ENCODE assay signal across 29 cellular contexts in genomic region chr10:21183025-21183424, GRCh38.
"Had no signal": no experiment of that assay in that cellular context is flagged by ENCODE, and none has a peak within 500 bp of the region (broad histone marks: within the 10 kb centered on the region; RNA-seq: fewer than 3 reads in every experiment).

No MANE protein-coding gene starts in this region.

- H3K36me3 ChIP-seq: colonic mucosa, esophagus squamous epithelium, gastrocnemius medialis, lower lobe of right lung, neutrophil, right lobe of liver, upper lobe of left lung had no signal

- H3K27me3 Mint-ChIP-seq: activated CD4-positive, alpha-beta memory T cell treated with anti-CD3 and anti-CD28 coated beads, Interleukin-2, amount 10 ng/mL, durations not matched to agents 7 days and 5 days; activated CD4-positive, alpha-beta T cell treated with anti-CD3 and anti-CD28 coated beads, Interleukin-2, amount 10 ng/mL, durations not matched to agents 7 days and 5 days; activated T-cell treated with anti-CD3 and anti-CD28 coated beads, Interleukin-2, amount 50 U/mL, for 24 hours had no signal

- H3K4me3 ChIP-seq: colonic mucosa, esophagus squamous epithelium, gastrocnemius medialis, lower lobe of right lung, mucosa of descending colon, right lobe of liver, skin epidermis, upper lobe of left lung had no signal

- H3K27ac Mint-ChIP-seq: activated CD4-positive, alpha-beta memory T cell treated with anti-CD3 and anti-CD28 coated beads, Interleukin-2, amount 10 ng/mL, durations not matched to agents 7 days and 5 days; activated CD4-positive, alpha-beta T cell treated with anti-CD3 and anti-CD28 coated beads, Interleukin-2, amount 10 ng/mL, durations not matched to agents 7 days and 5 days; activated naive CD4-positive, alpha-beta T cell treated with anti-CD3 and anti-CD28 coated beads, Interleukin-2, amount 10 ng/mL, durations not matched to agents 7 days and 5 days; activated naive CD8-positive, alpha-beta T cell treated with anti-CD3 and anti-CD28 coated beads, Interleukin-2, amount 10 ng/mL, durations not matched to agents 7 days and 5 days; activated T-cell treated with anti-CD3 and anti-CD28 coated beads, Interleukin-2, amount 50 U/mL, for 24 hours; nephron; stimulated activated memory B cell treated with anti-CD40 and anti-IgM and Interleukin-4, amounts not matched to agents 10 μg/mL and 1 μg/mL and 100 μg/mL, for 72 hours; stimulated activated naive CD8-positive, alpha-beta T cell treated with anti-CD3 and anti-CD28 coated beads, Interleukin-15, amount 100 ng/mL, for 72 hours; WTC11 had no signal

- H3K4me1 ChIP-seq: colonic mucosa, gastrocnemius medialis, lower lobe of right lung, right lobe of liver, upper lobe of left lung had no signal

- H3K36me3 Mint-ChIP-seq: activated naive CD4-positive, alpha-beta T cell treated with anti-CD3 and anti-CD28 coated beads, Interleukin-2, amount 10 ng/mL, durations not matched to agents 7 days and 5 days; activated naive CD8-positive, alpha-beta T cell treated with anti-CD3 and anti-CD28 coated beads, Interleukin-2, amount 10 ng/mL, durations not matched to agents 7 days and 5 days; stimulated activated memory B cell treated with anti-CD40 and anti-IgM and Interleukin-4, amounts not matched to agents 10 μg/mL and 1 μg/mL and 100 μg/mL, for 72 hours had no signal

- H3K27ac ChIP-seq: colonic mucosa, esophagus squamous epithelium, gastrocnemius medialis, lower lobe of right lung, neutrophil, right lobe of liver, upper lobe of left lung had no signal

- ATAC-seq: gastrocnemius medialis; left lobe of liver; lower lobe of right lung; mucosa of descending colon; right lobe of liver; stimulated activated memory B cell treated with anti-CD40 and anti-IgM and Interleukin-4, amounts not matched to agents 10 μg/mL and 1 μg/mL and 100 μg/mL, for 72 hours; stimulated activated naive CD8-positive, alpha-beta T cell treated with anti-CD3 and anti-CD28 coated beads, Interleukin-15, amount 100 ng/mL, for 72 hours; WTC11 had no signal

- H3K9me3 ChIP-seq: colonic mucosa, gastrocnemius medialis, lower lobe of right lung, mucosa of descending colon, neutrophil, right lobe of liver, upper lobe of left lung had no signal

- H3K9me3 Mint-ChIP-seq: activated CD4-positive, alpha-beta T cell treated with anti-CD3 and anti-CD28 coated beads, Interleukin-2, amount 10 ng/mL, durations not matched to agents 7 days and 5 days; activated naive CD4-positive, alpha-beta T cell treated with anti-CD3 and anti-CD28 coated beads, Interleukin-2, amount 10 ng/mL, durations not matched to agents 7 days and 5 days; activated T-cell treated with anti-CD3 and anti-CD28 coated beads, Interleukin-2, amount 50 U/mL, for 24 hours had no signal

- DNase-seq: activated CD4-positive, alpha-beta memory T cell treated with anti-CD3 and anti-CD28 coated beads, Interleukin-2, amount 10 ng/mL, durations not matched to agents 7 days and 5 days; activated CD4-positive, alpha-beta T cell treated with anti-CD3 and anti-CD28 coated beads for 1 hour; activated CD4-positive, alpha-beta T cell treated with anti-CD3 and anti-CD28 coated beads, Interleukin-2, amount 10 ng/mL, durations not matched to agents 7 days and 5 days; activated CD8-positive, alpha-beta memory T cell treated with anti-CD3 and anti-CD28 coated beads, Interleukin-2, amount 50 U/mL, for 48 hours; activated gamma-delta T cell; activated naive CD4-positive, alpha-beta T cell treated with anti-CD3 and anti-CD28 coated beads, Interleukin-2, amount 10 ng/mL, durations not matched to agents 7 days and 5 days; activated naive CD8-positive, alpha-beta T cell treated with anti-CD3 and anti-CD28 coated beads, Interleukin-2, amount 10 ng/mL, durations not matched to agents 7 days and 5 days; activated T-cell treated with anti-CD3 and anti-CD28 coated beads, Interleukin-2, amount 50 U/mL, for 24 hours; amygdala; colonic mucosa; effector CD8-positive, alpha-beta T cell; esophagus squamous epithelium; gastrocnemius medialis; glutamatergic neuron; lower lobe of right lung; mucosa of descending colon; right lobe of liver; stimulated activated CD4-positive, alpha-beta T cell treated with anti-CD3 and anti-CD28 coated beads, Interleukin-12 subunit alpha, Interleukin-12 subunit beta, amount 100 ng/mL, for 4 hours; stimulated activated CD4-positive, alpha-beta T cell treated with anti-CD3 and anti-CD28 coated beads, Interleukin-4, amount 100 ng/mL, for 1 hour; stimulated activated naive CD8-positive, alpha-beta T cell treated with anti-CD3 and anti-CD28 coated beads, Interleukin-15, amount 100 ng/mL, for 72 hours; substantia nigra; T-helper 2 cell; upper lobe of left lung had no signal

- H3K27me3 ChIP-seq: colonic mucosa, esophagus squamous epithelium, gastrocnemius medialis, right lobe of liver, upper lobe of left lung had no signal

- H3K4me3 Mint-ChIP-seq: activated CD4-positive, alpha-beta memory T cell treated with anti-CD3 and anti-CD28 coated beads, Interleukin-2, amount 10 ng/mL, durations not matched to agents 7 days and 5 days; activated CD4-positive, alpha-beta T cell treated with anti-CD3 and anti-CD28 coated beads, Interleukin-2, amount 10 ng/mL, durations not matched to agents 7 days and 5 days; activated naive CD4-positive, alpha-beta T cell treated with anti-CD3 and anti-CD28 coated beads, Interleukin-2, amount 10 ng/mL, durations not matched to agents 7 days and 5 days; activated naive CD8-positive, alpha-beta T cell treated with anti-CD3 and anti-CD28 coated beads, Interleukin-2, amount 10 ng/mL, durations not matched to agents 7 days and 5 days; activated T-cell treated with anti-CD3 and anti-CD28 coated beads, Interleukin-2, amount 50 U/mL, for 24 hours; nephron; stimulated activated memory B cell treated with anti-CD40 and anti-IgM and Interleukin-4, amounts not matched to agents 10 μg/mL and 1 μg/mL and 100 μg/mL, for 72 hours; stimulated activated naive CD8-positive, alpha-beta T cell treated with anti-CD3 and anti-CD28 coated beads, Interleukin-15, amount 100 ng/mL, for 72 hours; WTC11 had no signal

- H3K4me1 Mint-ChIP-seq: activated CD4-positive, alpha-beta memory T cell treated with anti-CD3 and anti-CD28 coated beads, Interleukin-2, amount 10 ng/mL, durations not matched to agents 7 days and 5 days; activated CD4-positive, alpha-beta T cell treated with anti-CD3 and anti-CD28 coated beads, Interleukin-2, amount 10 ng/mL, durations not matched to agents 7 days and 5 days; activated naive CD4-positive, alpha-beta T cell treated with anti-CD3 and anti-CD28 coated beads, Interleukin-2, amount 10 ng/mL, durations not matched to agents 7 days and 5 days; activated naive CD8-positive, alpha-beta T cell treated with anti-CD3 and anti-CD28 coated beads, Interleukin-2, amount 10 ng/mL, durations not matched to agents 7 days and 5 days; nephron; stimulated activated memory B cell treated with anti-CD40 and anti-IgM and Interleukin-4, amounts not matched to agents 10 μg/mL and 1 μg/mL and 100 μg/mL, for 72 hours; stimulated activated naive CD8-positive, alpha-beta T cell treated with anti-CD3 and anti-CD28 coated beads, Interleukin-15, amount 100 ng/mL, for 72 hours had no signal
